15 cellular contexts compared by ENCODE assay signal in the genomic region with DNA sequence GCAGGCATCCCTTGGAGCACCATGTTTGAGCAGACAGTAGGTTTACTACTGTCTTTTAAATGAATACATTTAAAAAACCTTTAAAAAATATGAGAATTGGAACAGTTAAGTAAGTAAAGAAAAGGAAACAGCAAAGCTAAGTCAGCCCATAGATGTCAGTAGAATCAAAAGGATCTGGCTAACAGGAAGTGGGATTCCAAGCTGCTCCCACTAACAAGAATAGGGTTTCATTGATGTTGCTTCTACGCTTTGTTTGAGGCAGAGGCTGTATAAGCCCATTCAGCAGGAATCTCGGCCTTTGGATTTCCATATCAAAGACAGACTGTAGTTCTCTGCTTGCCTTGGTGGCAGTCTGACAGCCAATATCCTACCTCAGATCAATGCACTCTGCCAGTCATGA.
DNase-seq lines count a peak whose midpoint lies in the region; ATAC-seq, FAIRE-seq and TF ChIP-seq lines count a peak whose summit lies in the region.
"Had no signal": no experiment of that assay in that cellular context is flagged by ENCODE, and none has a peak within 500 bp of the region (broad histone marks: within the 10 kb centered on the region; RNA-seq: fewer than 3 reads in every experiment).

No MANE protein-coding gene starts in this region.

- DNase-seq in AG08395 (ENCODE audit: low spot score) (peak; percentile 24), H7 (peak; percentile 68), SW480 (ENCODE audit: low spot score) (peak; percentile 11), iPS DF 4.7 (ENCODE audit: extremely low read depth, low spot score) (peak; percentile 84), H54 (ENCODE audit: insufficient read length, low spot score) (no peak), dermis blood vessel endothelial cell (no peak)
- DNase-seq: activated CD4-positive, alpha-beta T cell treated with anti-CD3 and anti-CD28 coated beads, Interleukin-2, amount 50 U/mL, for 1 hour; AML-193; amniotic stem cell; islet precursor cell; NCI-H1436 treated with DMSO at 0.1 percent for 48 hours; NCI-H510A treated with DMSO at 0.1 percent for 48 hours had no signal

- no peaks in the 10 kb centered on the region for H3K27me3 ChIP-seq in H7 (ENCODE audit: control insufficient read depth, insufficient read depth, low read length)

- H3K4me3 ChIP-seq in H7 (ENCODE audit: insufficient read depth, low read depth, low read length): no peak overlapping the region

- ATAC-seq in GM19397 (IDR thresholded peaks at IDR 0.05; ENCODE audit: unreplicated experiment): no peak
- no peak for ATAC-seq in GM18519 (IDR thresholded peaks at IDR 0.05; ENCODE audit: low FRiP score, unreplicated experiment)

- no peaks in the 10 kb centered on the region for H3K36me3 ChIP-seq in H7 (replicated peaks; ENCODE audit: control insufficient read depth, insufficient read depth, low read length)

- TF ChIP-seq POLR2A in H54 (IDR thresholded peaks at IDR 0.05; ENCODE audit: low read depth, low read length): no peak

- no peak for FAIRE-seq in H54 (lab: Jason Lieb, UNC)
- FAIRE-seq: RCC 7860 had no signal

Comparison
In these comparisons a context has a peak if more than half of its experiments do, and no peak if none do; other contexts are left out.
1. DNase-seq: peak in AG08395 (single experiment), H7 (single experiment), SW480 (single experiment) and iPS DF 4.7 (single experiment); none in H54 (single experiment) and dermis blood vessel endothelial cell (single experiment).